In genomic region chr6:123802351-123802696, GRCh38 we compare ENCODE assay signal across 9 cellular contexts. TPM values are rescaled to one million over a fixed set of nuclear protein-coding genes. Genes with fewer than 3 reads are reported as not detected.
DNase-seq lines count a peak whose midpoint lies in the region; ATAC-seq and TF ChIP-seq lines count a peak whose summit lies in the region.
"Had no signal": no experiment of that assay in that cellular context is flagged by ENCODE, and none has a peak within 500 bp of the region (broad histone marks: within the 10 kb centered on the region; RNA-seq: fewer than 3 reads in every experiment).

No MANE protein-coding gene starts in this region.

- no peaks in the 10 kb centered on the region for H3K9me3 ChIP-seq in osteoblast (ENCODE audit: low read depth, low read length)

- H3K4me3 ChIP-seq in osteoblast (ENCODE audit: insufficient read depth, low read length), result peak overlapping the region; percentile 62

- no peak for TF ChIP-seq CTCF in osteoblast (IDR thresholded peaks at IDR 0.05; ENCODE audit: extremely low read depth, low read depth, low read length)

- peak overlapping the region; percentile 80 for H3K4me2 ChIP-seq in osteoblast (ENCODE audit: insufficient read depth, low read length)

- H3K27me3 ChIP-seq in osteoblast (ENCODE audit: insufficient read depth, low read length), result peaks cover 22% of the 10 kb centered on the region

- H3K36me3 ChIP-seq in osteoblast (ENCODE audit: insufficient read depth, low read length), result no peaks in the 10 kb centered on the region

- peaks cover 8% of the 10 kb centered on the region for H3K4me1 ChIP-seq in osteoblast (ENCODE audit: insufficient read depth, low read length)

- H2AFZ ChIP-seq in osteoblast (ENCODE audit: low read length), result peak overlapping the region; percentile 77

- ATAC-seq in GM18861 (IDR thresholded peaks at IDR 0.05; ENCODE audit: unreplicated experiment) (peak; percentile 4), HG02610 (IDR thresholded peaks at IDR 0.05; ENCODE audit: unreplicated experiment) (peak; percentile 7), SK-N-SH treated with all-trans-retinoic acid at 6 μM for 48 hours (peak; percentile 62)

- DNase-seq in osteoblast (ENCODE audit: insufficient read length, low spot score, missing footprints) (no peak), NCI-H345 (lab: John Stamatoyannopoulos, UW) (no peak), GOT3 (lab: John Stamatoyannopoulos, UW) (no peak), 8988T (no peak)
- DNase-seq in stimulated activated CD4-positive, alpha-beta T cell treated with anti-CD3 and anti-CD28 coated beads, Interleukin-4, amount 100 ng/mL, for 24 hours, result no peak

- no peak overlapping the region for H3K27ac ChIP-seq in osteoblast (ENCODE audit: low read depth, low read length)

- no peaks in the 10 kb centered on the region for H4K20me1 ChIP-seq in osteoblast (ENCODE audit: insufficient read depth, low read length)

- H3K79me2 ChIP-seq in osteoblast (ENCODE audit: insufficient read depth, low read length), result no peaks in the 10 kb centered on the region

TF ChIP-seq in SK-N-SH treated with all-trans-retinoic acid at 6 μM for 48 hours, 23 proteins besides CTCF, POLR2A, EP300 and RAD21:
- TF ChIP-seq ZNF565 (CRISPR knock-in tag; conservative IDR thresholded peaks at IDR 0.05; ENCODE audit: low read depth) (no peak), ZC3H10 (CRISPR knock-in tag; IDR thresholded peaks at IDR 0.05) (no peak), PPARA (CRISPR knock-in tag; IDR thresholded peaks at IDR 0.05; ENCODE audit: borderline replicate concordance) (no peak), OSR1 (CRISPR knock-in tag; IDR thresholded peaks at IDR 0.05) (no peak), RARB (CRISPR knock-in tag; IDR thresholded peaks at IDR 0.05) (no peak), ISL1 (CRISPR knock-in tag; IDR thresholded peaks at IDR 0.05) (no peak), PATZ1 (CRISPR knock-in tag; IDR thresholded peaks at IDR 0.05; ENCODE audit: borderline replicate concordance) (no peak), GLIS3 (CRISPR knock-in tag; IDR thresholded peaks at IDR 0.05) (no peak), CREB5 (CRISPR knock-in tag; IDR thresholded peaks at IDR 0.05; ENCODE audit: low read depth) (no peak), ZNF70 (CRISPR knock-in tag; IDR thresholded peaks at IDR 0.05) (no peak), SNAI2 (CRISPR knock-in tag; IDR thresholded peaks at IDR 0.05) (no peak), BACH2 (CRISPR knock-in tag; IDR thresholded peaks at IDR 0.05; ENCODE audit: borderline replicate concordance) (no peak), CSDC2 (CRISPR knock-in tag; IDR thresholded peaks at IDR 0.05) (no peak), TOX (CRISPR knock-in tag; IDR thresholded peaks at IDR 0.05; ENCODE audit: borderline replicate concordance) (no peak), ZFP3 (CRISPR knock-in tag; IDR thresholded peaks at IDR 0.05) (no peak)

RNA-seq across cellular contexts. Expression of gene NKAIN2, which starts 1.3 kb away (rescaled TPM):
- total RNA-seq in osteoblast, result under 0.01 TPM in 2 replicates
- total RNA-seq: T-helper 1 cell treated with Interleukin-12 subunit alpha and Interleukin-12 subunit beta and Interleukin-4 antibody, amounts not matched to agents 30 ng/mL and 1 ng/mL, for 36 hours had no signal

Comparison
In these comparisons a context has a peak if more than half of its experiments do, and no peak if none do; other contexts are left out.
1. ATAC-seq: peak in every context shown above with its lines; median percentile 62 in SK-N-SH treated with all-trans-retinoic acid at 6 μM for 48 hours; 7 in HG02610; 4 in GM18861.